In the genomic region with DNA sequence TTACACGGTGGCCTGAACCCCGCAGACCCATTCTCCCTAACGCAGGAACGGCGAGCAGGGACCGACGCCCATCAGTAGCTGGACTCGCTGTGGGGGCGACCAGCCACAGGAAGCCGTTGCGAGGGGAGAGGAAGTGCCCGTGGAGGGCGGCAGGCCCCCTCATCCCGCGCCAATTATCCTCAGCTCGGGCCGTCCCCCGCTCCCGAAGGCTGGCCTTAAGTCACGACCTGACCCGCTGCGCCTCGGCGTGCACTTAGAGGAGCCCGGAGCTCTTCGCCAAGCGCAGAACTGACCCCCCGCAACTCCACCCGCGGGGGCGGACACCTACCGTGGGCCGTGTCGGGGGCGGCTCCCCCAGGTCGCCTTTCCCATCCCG, we compare ENCODE assay signal across 8 cellular contexts. TPM values are rescaled to one million over a fixed set of nuclear protein-coding genes. Genes with fewer than 3 reads are reported as not detected.
DNase-seq lines count a peak whose midpoint lies in the region; ATAC-seq and TF ChIP-seq lines count a peak whose summit lies in the region.

No MANE protein-coding gene starts in this region.

- H3K4me3 ChIP-seq in GM12864 (ENCODE audit: low read depth, low read length) (peak overlapping the region; percentile 66), gastroesophageal sphincter (peak overlapping the region; percentile 88 to 95), rectal smooth muscle tissue (ENCODE audit: low read length) (peak overlapping the region; percentile 90)

- H3K9me3 ChIP-seq in gastroesophageal sphincter: no peaks in the 10 kb centered on the region

- no peak for TF ChIP-seq EP300 in gastroesophageal sphincter (IDR thresholded peaks at IDR 0.05)

- ATAC-seq in HG02588 (IDR thresholded peaks at IDR 0.05; ENCODE audit: unreplicated experiment) (peak; percentile 5), SK-N-SH treated with all-trans-retinoic acid at 6 μM for 48 hours (peak; percentile 22), gastroesophageal sphincter (peak; percentile 17)

- WGBS in gastroesophageal sphincter (ENCODE audit: low coverage in 1 of 2), 2 donors: no CpG with 5 or more reads among the region's 37 CpGs

- H3K36me3 ChIP-seq in gastroesophageal sphincter (peaks cover 0 to 55% of the 10 kb centered on the region in 2 donors), rectal smooth muscle tissue (ENCODE audit: control insufficient read depth, insufficient read depth, low read length) (peaks cover 18% of the 10 kb centered on the region)

- no peak for DNase-seq in GM12864 (ENCODE audit: low read depth)
- DNase-seq in LoVo (ENCODE audit: low spot score): no peak
- DNase-seq in NCI-H1694 treated with DMSO at 0.1 percent for 48 hours (lab: John Stamatoyannopoulos, UW): no peak
- DNase-seq in RKO (ENCODE audit: low spot score): no peak

- H3K27ac ChIP-seq in gastroesophageal sphincter (peak overlapping the region; percentile 35 to 88 (median 88)), rectal smooth muscle tissue (ENCODE audit: low read depth, low read length) (peak overlapping the region; percentile 83)

- TF ChIP-seq POLR2A in gastroesophageal sphincter (IDR thresholded peaks at IDR 0.05): no peak

- H3K4me1 ChIP-seq in gastroesophageal sphincter (peaks cover 0 to 52% (median 24%) of the 10 kb centered on the region in 3 donors), rectal smooth muscle tissue (ENCODE audit: control insufficient read depth, insufficient read depth, low read length) (peaks cover 17% of the 10 kb centered on the region)

- H3K9ac ChIP-seq in rectal smooth muscle tissue (ENCODE audit: low read length): peak overlapping the region; percentile 95

- H3K27me3 ChIP-seq in gastroesophageal sphincter (no peaks in the 10 kb centered on the region), rectal smooth muscle tissue (ENCODE audit: control insufficient read depth, insufficient read depth, low read length) (no peaks in the 10 kb centered on the region)

- TF ChIP-seq CTCF in GM12864 (IDR thresholded peaks at IDR 0.05; ENCODE audit: low read depth, low read length, missing control alignments) (no peak), gastroesophageal sphincter (IDR thresholded peaks at IDR 0.05) (no peak)

TF ChIP-seq in SK-N-SH treated with all-trans-retinoic acid at 6 μM for 48 hours, 23 proteins besides CTCF, POLR2A, EP300 and RAD21:
- TF ChIP-seq OSR1 (CRISPR knock-in tag; IDR thresholded peaks at IDR 0.05): no peak

RNA-seq across cellular contexts. Expression of a gene that starts 0.4 kb away (rescaled TPM):
- total RNA-seq in gastroesophageal sphincter: 10 to 100 TPM; 26.2 to 52.8 (median 30.2) TPM

RNA-seq across cellular contexts. Expression of a gene that starts 0.6 kb away (rescaled TPM):
- 10 to 100 TPM; 51.5 to 90.5 (median 66.6) TPM for total RNA-seq in gastroesophageal sphincter

RNA-seq across cellular contexts. Expression of a gene that starts 16.7 kb away (rescaled TPM):
- 10 to 100 TPM in 2 of 4 donors, 1 to 10 TPM in 2; 8.2 to 16.1 (median 11.4) TPM for total RNA-seq in gastroesophageal sphincter

RNA-seq across cellular contexts. Expression of a gene that starts 16.8 kb away (rescaled TPM):
- total RNA-seq in gastroesophageal sphincter: 10 to 100 TPM; 19.4 to 31.8 (median 25.3) TPM

RNA-seq across cellular contexts. Expression of a gene that starts 20.0 kb away (rescaled TPM):
- total RNA-seq in gastroesophageal sphincter: 10 to 100 TPM; 27.5 to 42.9 (median 29.3) TPM
